22 cellular contexts compared by ENCODE assay signal in the genomic region with DNA sequence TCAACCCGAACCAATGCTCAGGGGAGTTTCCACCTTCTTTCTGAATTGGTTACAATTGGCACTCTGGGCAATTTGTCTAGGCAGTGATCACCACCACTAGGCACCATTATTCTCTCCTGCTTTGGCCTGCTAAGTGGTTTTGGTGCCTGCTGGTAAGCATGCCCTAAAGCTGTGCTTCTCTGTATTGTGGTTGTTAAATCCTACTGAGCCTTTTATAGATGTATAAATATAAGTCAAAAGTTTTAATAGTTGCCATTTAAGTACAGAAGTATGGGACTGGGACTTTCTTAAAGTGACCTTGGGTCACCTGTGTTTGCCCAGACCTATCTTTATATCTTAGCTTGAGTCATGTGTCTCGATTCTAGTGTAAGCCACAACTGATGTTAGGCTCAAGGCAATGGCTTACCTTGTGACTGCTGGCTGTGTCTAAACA.
"Had no signal": no experiment of that assay in that cellular context is flagged by ENCODE, and none has a peak within 500 bp of the region (broad histone marks: within the 10 kb centered on the region; RNA-seq: fewer than 3 reads in every experiment).

No MANE protein-coding gene starts in this region.

- ATAC-seq: effector memory CD8-positive, alpha-beta T cell; gastrocnemius medialis; heart left ventricle; left cardiac atrium; left lung; natural killer cell; psoas muscle; right cardiac atrium; stimulated activated effector memory CD8-positive, alpha-beta T cell treated with anti-CD3 and anti-CD28 coated beads, Interleukin-12 subunit alpha, Interleukin-12 subunit beta, amount 100 ng/mL, for 72 hours had no signal

- H3K79me2 ChIP-seq: hepatocyte had no signal

- H3K4me2 ChIP-seq: hepatocyte had no signal

- H3K27me3 Mint-ChIP-seq: effector memory CD8-positive, alpha-beta T cell had no signal

- H3K4me3 ChIP-seq: colonic mucosa, gastrocnemius medialis, heart left ventricle, hepatocyte, left lung, ovary, psoas muscle, sigmoid colon, stomach, thyroid gland, vagina had no signal

- H3K27ac Mint-ChIP-seq: effector memory CD8-positive, alpha-beta T cell; natural killer cell; stimulated activated effector memory CD8-positive, alpha-beta T cell treated with anti-CD3 and anti-CD28 coated beads, Interleukin-12 subunit alpha, Interleukin-12 subunit beta, amount 100 ng/mL, for 72 hours had no signal

- H3K4me3 Mint-ChIP-seq: effector memory CD8-positive, alpha-beta T cell; natural killer cell; stimulated activated effector memory CD8-positive, alpha-beta T cell treated with anti-CD3 and anti-CD28 coated beads, Interleukin-12 subunit alpha, Interleukin-12 subunit beta, amount 100 ng/mL, for 72 hours had no signal

- H3K27ac ChIP-seq: colonic mucosa, gastrocnemius medialis, heart left ventricle, hepatocyte, left lung, ovary, psoas muscle, sigmoid colon, stomach, thyroid gland, vagina had no signal

- H3K9me3 ChIP-seq: colonic mucosa, gastrocnemius medialis, heart left ventricle, left lung, ovary, psoas muscle, sigmoid colon, thyroid gland, vagina had no signal

- DNase-seq: colonic mucosa; effector memory CD8-positive, alpha-beta T cell; gastrocnemius medialis; heart left ventricle; left cardiac atrium; left lung; natural killer cell; occipital lobe; ovary; posterior cingulate gyrus; psoas muscle; right cardiac atrium; sigmoid colon; stimulated activated CD4-positive, alpha-beta T cell treated with anti-CD3 and anti-CD28 coated beads, Interleukin-2, amount 100 ng/mL, for 24 hours; stimulated activated CD4-positive, alpha-beta T cell treated with anti-CD3 and anti-CD28 coated beads, Interleukin-4, amount 100 ng/mL, for 24 hours; stimulated activated naive CD4-positive, alpha-beta T cell treated with Interleukin-2 at 50 U/mL for 16 hours; stomach; thyroid gland; trophoblast cell had no signal

- H3K36me3 Mint-ChIP-seq: natural killer cell; stimulated activated effector memory CD8-positive, alpha-beta T cell treated with anti-CD3 and anti-CD28 coated beads, Interleukin-12 subunit alpha, Interleukin-12 subunit beta, amount 100 ng/mL, for 72 hours had no signal

- H2AFZ ChIP-seq: hepatocyte had no signal

- H3K27me3 ChIP-seq: colonic mucosa, gastrocnemius medialis, heart left ventricle, hepatocyte, left lung, ovary, sigmoid colon, stomach, thyroid gland, vagina had no signal

- H3K36me3 ChIP-seq: colonic mucosa, gastrocnemius medialis, heart left ventricle, left lung, ovary, sigmoid colon, stomach, thyroid gland, vagina had no signal

- H3K4me1 ChIP-seq: colonic mucosa, gastrocnemius medialis, left lung, psoas muscle, stomach, thyroid gland, vagina had no signal

- H3K4me1 Mint-ChIP-seq: natural killer cell; stimulated activated effector memory CD8-positive, alpha-beta T cell treated with anti-CD3 and anti-CD28 coated beads, Interleukin-12 subunit alpha, Interleukin-12 subunit beta, amount 100 ng/mL, for 72 hours had no signal
